In genomic region chr13:92976657-92977056, GRCh38 we compare ENCODE assay signal across 20 cellular contexts.
DNase-seq lines count a peak whose midpoint lies in the region; ATAC-seq, FAIRE-seq and TF ChIP-seq lines count a peak whose summit lies in the region.
"Had no signal": no experiment of that assay in that cellular context is flagged by ENCODE, and none has a peak within 500 bp of the region (broad histone marks: within the 10 kb centered on the region; RNA-seq: fewer than 3 reads in every experiment).

No MANE protein-coding gene starts in this region.

- no peaks in the 10 kb centered on the region for H3K4me1 ChIP-seq in A549
- H3K4me1 ChIP-seq in IMR-90 (ENCODE audit: control insufficient read depth, insufficient read depth, low read length), result no peaks in the 10 kb centered on the region
- H3K4me1 ChIP-seq in pancreas, result no peaks in the 10 kb centered on the region
- no peaks in the 10 kb centered on the region for H3K4me1 ChIP-seq in right atrium auricular region
- H3K4me1 ChIP-seq: BLaER1 treated with 17β-estradiol and CSF1 and Interleukin-3, amounts not matched to agents 10 nM and 100 nM; Caco-2 had no signal

- H3K4ac ChIP-seq in IMR-90 (ENCODE audit: low read depth, low read length), result no peak overlapping the region

- BruUV-seq in IMR-90 (replicated peaks; lab: Mats Ljungman, UMichigan), result no TSS peak

- H3K27ac ChIP-seq in A549 (no peak overlapping the region), IMR-90 (ENCODE audit: insufficient read depth, low read length) (no peak overlapping the region), pancreas (no peak overlapping the region), right atrium auricular region (no peak overlapping the region)
- H3K27ac ChIP-seq: BLaER1 treated with 17β-estradiol and CSF1 and Interleukin-3, amounts not matched to agents 10 nM and 100 nM; C4-2B had no signal

- H4K20me1 ChIP-seq in IMR-90 (ENCODE audit: insufficient read depth, low read length), result no peaks in the 10 kb centered on the region
- H4K20me1 ChIP-seq: BLaER1 treated with 17β-estradiol and CSF1 and Interleukin-3, amounts not matched to agents 10 nM and 100 nM had no signal

- in situ Hi-C loops in IMR-90 (cut with MboI; ENCODE audit: low sequenced_read_pairs), result no loop called here

- no peak overlapping the region for H3K4me3 ChIP-seq in A549
- no peak overlapping the region for H3K4me3 ChIP-seq in IMR-90 (ENCODE audit: insufficient read depth, low read depth, low read length)
- H3K4me3 ChIP-seq in pancreas, result no peak overlapping the region
- H3K4me3 ChIP-seq in right atrium auricular region, result no peak overlapping the region
- H3K4me3 ChIP-seq: BLaER1 treated with 17β-estradiol and CSF1 and Interleukin-3, amounts not matched to agents 10 nM and 100 nM had no signal

- no peaks in the 10 kb centered on the region for H3K36me3 Mint-ChIP-seq in activated CD8-positive, alpha-beta T cell treated with anti-CD3 and anti-CD28 coated beads, Interleukin-2, amount 10 ng/mL, durations not matched to agents 7 days and 5 days (ENCODE audit: low read depth)
- H3K36me3 Mint-ChIP-seq: CD8-positive, alpha-beta T cell had no signal

- H3K4me1 Mint-ChIP-seq in activated CD8-positive, alpha-beta T cell treated with anti-CD3 and anti-CD28 coated beads, Interleukin-2, amount 10 ng/mL, durations not matched to agents 7 days and 5 days (ENCODE audit: low read depth), result no peaks in the 10 kb centered on the region
- H3K4me1 Mint-ChIP-seq: B cell had no signal

- H3K36me3 ChIP-seq in IMR-90 (ENCODE audit: control insufficient read depth, insufficient read depth, low read length), result no peaks in the 10 kb centered on the region
- H3K36me3 ChIP-seq in pancreas, result no peaks in the 10 kb centered on the region
- H3K36me3 ChIP-seq in right atrium auricular region, result no peaks in the 10 kb centered on the region
- H3K36me3 ChIP-seq: BLaER1 treated with 17β-estradiol and CSF1 and Interleukin-3, amounts not matched to agents 10 nM and 100 nM had no signal

- H3K4me2 ChIP-seq in A549, result no peak overlapping the region
- no peak overlapping the region for H3K4me2 ChIP-seq in IMR-90 (ENCODE audit: low read depth, low read length)
- H3K4me2 ChIP-seq: BLaER1 treated with 17β-estradiol and CSF1 and Interleukin-3, amounts not matched to agents 10 nM and 100 nM had no signal

- H2BK5ac ChIP-seq in IMR-90 (ENCODE audit: low read depth, low read length, poor library complexity, severe bottlenecking), result no peak overlapping the region

- DNase-seq in A549 (ENCODE audit: low read depth in 1 of 2, low spot score in 1 of 2), result no peak
- no peak for DNase-seq in IMR-90
- DNase-seq in pancreas, result no peak
- DNase-seq in activated CD8-positive, alpha-beta T cell treated with anti-CD3 and anti-CD28 coated beads, Interleukin-2, amount 10 ng/mL, durations not matched to agents 7 days and 5 days, result no peak
- no peak for DNase-seq in right atrium auricular region (ENCODE audit: low spot score)
- DNase-seq: 8988T; AML-193; Caco-2; Calu3; CD4-positive, alpha-beta T cell; CD8-positive, alpha-beta T cell; DMS79 treated with DMSO at 0.1 percent for 48 hours; GF-D8 had no signal

- H3K27me3 Mint-ChIP-seq in activated CD8-positive, alpha-beta T cell treated with anti-CD3 and anti-CD28 coated beads, Interleukin-2, amount 10 ng/mL, durations not matched to agents 7 days and 5 days (ENCODE audit: low read depth), result no peaks in the 10 kb centered on the region
- H3K27me3 Mint-ChIP-seq: B cell; CD4-positive, alpha-beta T cell had no signal

- H3K27me3 ChIP-seq in IMR-90 (ENCODE audit: control insufficient read depth, insufficient read depth, low read length), result no peaks in the 10 kb centered on the region
- H3K27me3 ChIP-seq in pancreas, result no peaks in the 10 kb centered on the region
- H3K27me3 ChIP-seq in right atrium auricular region, result no peaks in the 10 kb centered on the region
- H3K27me3 ChIP-seq: BLaER1 treated with 17β-estradiol and CSF1 and Interleukin-3, amounts not matched to agents 10 nM and 100 nM had no signal

- TF ChIP-seq POLR2A in A549 (IDR thresholded peaks at IDR 0.05; ENCODE audit: low read length) (no peak), IMR-90 (IDR thresholded peaks at IDR 0.05; ENCODE audit: low read depth, low read length) (no peak)

- H4K91ac ChIP-seq in IMR-90 (ENCODE audit: insufficient read depth, low read depth, low read length), result no peak overlapping the region

- ATAC-seq in A549 (no peak), IMR-90 (ENCODE audit: low read depth) (no peak), pancreas (no peak)
- ATAC-seq in activated CD8-positive, alpha-beta T cell treated with anti-CD3 and anti-CD28 coated beads, Interleukin-2, amount 10 ng/mL, durations not matched to agents 7 days and 5 days, result no peak
- ATAC-seq: CD8-positive, alpha-beta T cell had no signal

- TF ChIP-seq EP300 in A549 (IDR thresholded peaks at IDR 0.05), result no peak

- no peaks in the 10 kb centered on the region for H3K9me1 ChIP-seq in IMR-90 (ENCODE audit: insufficient read depth, low read length)

- dilution Hi-C loops in IMR-90 (cut with HindIII; ENCODE audit: low sequenced_read_pairs, unreplicated experiment), result no loop called here

- no peak overlapping the region for H2AK9ac ChIP-seq in IMR-90 (replicated peaks; ENCODE audit: low read depth, low read length, poor library complexity)

- TF ChIP-seq CTCF in A549 (IDR thresholded peaks at IDR 0.05) (no peak), IMR-90 (conservative IDR thresholded peaks at IDR 0.05; ENCODE audit: low read depth, low read length) (no peak), pancreas (IDR thresholded peaks at IDR 0.05) (no peak), right atrium auricular region (IDR thresholded peaks at IDR 0.05) (no peak)

- H4K5ac ChIP-seq in IMR-90 (ENCODE audit: low read depth, low read length), result no peak overlapping the region

- no peak overlapping the region for H2AFZ ChIP-seq in IMR-90 (replicated peaks; ENCODE audit: low read length, poor library complexity)

- CTCF ChIA-PET in A549 (lab: Yijun Ruan, JAX), result no interaction called here
- CTCF ChIA-PET in IMR-90 (lab: Yijun Ruan, JAX), result no interaction called here
- CTCF ChIA-PET in activated CD8-positive, alpha-beta T cell treated with anti-CD3 and anti-CD28 coated beads, Interleukin-2, amount 10 ng/mL, durations not matched to agents 7 days and 5 days (lab: Charles Lee), result no interaction called here

- H3K23ac ChIP-seq in IMR-90 (ENCODE audit: low read depth, low read length), result no peak overlapping the region

- H3K27ac Mint-ChIP-seq in activated CD8-positive, alpha-beta T cell treated with anti-CD3 and anti-CD28 coated beads, Interleukin-2, amount 10 ng/mL, durations not matched to agents 7 days and 5 days, result no peak overlapping the region
- H3K27ac Mint-ChIP-seq: B cell; CD4-positive, alpha-beta T cell; CD8-positive, alpha-beta T cell had no signal

- H3K14ac ChIP-seq in IMR-90 (replicated peaks; ENCODE audit: low read depth, low read length), result no peak overlapping the region

- H3K9me3 ChIP-seq in A549 (no peaks in the 10 kb centered on the region), IMR-90 (ENCODE audit: control insufficient read depth, insufficient read depth, low read length) (no peaks in the 10 kb centered on the region), pancreas (no peaks in the 10 kb centered on the region), right atrium auricular region (no peaks in the 10 kb centered on the region)
- H3K9me3 ChIP-seq: Caco-2 had no signal

- no peak overlapping the region for H3K56ac ChIP-seq in IMR-90 (ENCODE audit: extremely low read depth, insufficient read depth, low read length)

- peaks cover 8% of the 10 kb centered on the region for H3K9me3 Mint-ChIP-seq in activated CD8-positive, alpha-beta T cell treated with anti-CD3 and anti-CD28 coated beads, Interleukin-2, amount 10 ng/mL, durations not matched to agents 7 days and 5 days (ENCODE audit: insufficient read depth)
- H3K9me3 Mint-ChIP-seq: CD4-positive, alpha-beta T cell had no signal

- intact Hi-C loops in IMR-90 (cut with micrococcal nuclease), result no loop called here
- intact Hi-C loops in pancreas (cut with DNase I), result no loop called here

- H2AK5ac ChIP-seq in IMR-90 (ENCODE audit: low read depth, low read length), result no peak overlapping the region

- no peak overlapping the region for H4K8ac ChIP-seq in IMR-90 (ENCODE audit: low read depth in 2 of 2, low read length in 2 of 2)

- no peak overlapping the region for H2BK15ac ChIP-seq in IMR-90 (ENCODE audit: low read depth, low read length)

- no peak overlapping the region for H3K9ac ChIP-seq in IMR-90 (ENCODE audit: low read depth, low read length)
- H3K9ac ChIP-seq: BLaER1 treated with 17β-estradiol and CSF1 and Interleukin-3, amounts not matched to agents 10 nM and 100 nM had no signal

- no peaks in the 10 kb centered on the region for H3K79me1 ChIP-seq in IMR-90 (ENCODE audit: low read depth in 1 of 2, low read length in 2 of 2)

- no peak for FAIRE-seq in A549 (lab: Jason Lieb, UNC)
- peak; percentile 5 for FAIRE-seq in pancreas (lab: Jason Lieb, UNC)
- FAIRE-seq: D721Med, G401.6, GM12891, GM19239 had no signal

- no peak overlapping the region for H2BK20ac ChIP-seq in IMR-90 (ENCODE audit: low read depth, low read length)

- no peak overlapping the region for H3K4me3 Mint-ChIP-seq in activated CD8-positive, alpha-beta T cell treated with anti-CD3 and anti-CD28 coated beads, Interleukin-2, amount 10 ng/mL, durations not matched to agents 7 days and 5 days
- H3K4me3 Mint-ChIP-seq: B cell; CD4-positive, alpha-beta T cell; CD8-positive, alpha-beta T cell had no signal

- H2BK120ac ChIP-seq in IMR-90 (ENCODE audit: low read depth, low read length), result no peak overlapping the region

- no peak overlapping the region for H3K18ac ChIP-seq in IMR-90 (ENCODE audit: low read depth, low read length)

- TF ChIP-seq RAD21 in A549 (conservative IDR thresholded peaks at IDR 0.05 in 1 of 2, IDR thresholded peaks at IDR 0.05 in 1 of 2) (no peak), IMR-90 (IDR thresholded peaks at IDR 0.05; ENCODE audit: low read length) (no peak)

- POLR2A ChIA-PET in A549 (lab: Yijun Ruan, JAX), result no interaction called here
- POLR2A ChIA-PET in IMR-90 (lab: Charles Lee; ENCODE audit: unreplicated experiment), result no interaction called here
- POLR2A ChIA-PET in activated CD8-positive, alpha-beta T cell treated with anti-CD3 and anti-CD28 coated beads, Interleukin-2, amount 10 ng/mL, durations not matched to agents 7 days and 5 days (lab: Charles Lee), result no interaction called here

TF ChIP-seq in A549, 52 proteins besides CTCF, POLR2A, EP300 and RAD21:
- no peak for TF ChIP-seq FOXS1 (CRISPR knock-in tag; IDR thresholded peaks at IDR 0.05)
- no peak for TF ChIP-seq MAZ (IDR thresholded peaks at IDR 0.05; ENCODE audit: borderline replicate concordance, low read depth, low read length)
- TF ChIP-seq MAFK (IDR thresholded peaks at IDR 0.05; ENCODE audit: partially characterized antibody), result peak; percentile 41
- no peak for TF ChIP-seq CBX2 (IDR thresholded peaks at IDR 0.05; ENCODE audit: borderline replicate concordance, low read depth)

TF ChIP-seq in IMR-90, 13 proteins besides CTCF, POLR2A, EP300 and RAD21:
- no peak for TF ChIP-seq BHLHE40 (IDR thresholded peaks at IDR 0.05; ENCODE audit: low read depth, low read length)
- peak; percentile 81 for TF ChIP-seq MAFK (IDR thresholded peaks at IDR 0.05; ENCODE audit: low read depth, low read length)
TF ChIP-seq in IMR-90: peak in this region for 1.
